In the genomic region with DNA sequence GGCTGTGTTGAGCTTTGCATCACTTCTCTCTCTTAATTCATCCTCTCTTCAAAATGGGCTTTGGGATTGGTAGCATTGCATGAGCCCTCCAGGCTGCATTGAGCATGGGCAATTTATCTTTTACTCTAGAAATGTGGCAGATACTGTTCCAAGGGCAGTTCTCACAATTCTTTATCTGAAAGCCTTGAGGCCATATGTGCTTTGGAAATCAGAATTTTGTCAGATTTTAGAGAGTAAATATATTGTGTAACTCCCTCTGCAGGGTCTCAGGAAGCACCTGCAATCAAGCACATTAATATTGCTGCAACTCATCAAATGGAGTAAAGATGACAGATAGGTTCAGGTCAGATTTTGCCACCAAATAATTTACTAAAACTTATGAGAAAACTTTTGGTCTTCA, we compare ENCODE assay signal across 35 cellular contexts. TPM values are rescaled to one million over a fixed set of nuclear protein-coding genes. Genes with fewer than 3 reads are reported as not detected.
"Had no signal": no experiment of that assay in that cellular context is flagged by ENCODE, and none has a peak within 500 bp of the region (broad histone marks: within the 10 kb centered on the region; RNA-seq: fewer than 3 reads in every experiment).

No MANE protein-coding gene starts in this region.

- ATAC-seq: left colon; natural killer cell; right cardiac atrium; stimulated activated effector memory CD8-positive, alpha-beta T cell treated with anti-CD3 and anti-CD28 coated beads, Interleukin-12 subunit alpha, Interleukin-12 subunit beta, amount 100 ng/mL, for 72 hours; upper lobe of right lung had no signal

- DNase-seq: heart right ventricle; kidney; left colon; left ventricle myocardium inferior; mesendoderm; naive B cell; natural killer cell; nephron progenitor cell; occipital lobe; right cardiac atrium; sigmoid colon; spleen; stimulated activated CD4-positive, alpha-beta T cell treated with anti-CD3 and anti-CD28 coated beads, Interleukin-4, amount 100 ng/mL, for 24 hours; stimulated activated naive CD4-positive, alpha-beta T cell; tibial artery; trophoblast cell; upper lobe of right lung had no signal

- H3K27me3 ChIP-seq: heart right ventricle, hepatocyte, neural progenitor cell, neutrophil, sigmoid colon, spleen, suprapubic skin, tibial artery, upper lobe of right lung had no signal

- H3K4me2 ChIP-seq: hepatocyte, neural progenitor cell had no signal

- H3K9ac ChIP-seq: neural progenitor cell had no signal

- H3K9me3 ChIP-seq: neutrophil had no signal

- H3K4me1 ChIP-seq: neural progenitor cell, sigmoid colon, spleen, suprapubic skin, upper lobe of right lung had no signal

- H3K4me3 ChIP-seq: heart right ventricle, hepatocyte, left ventricle myocardium inferior, lung, neural progenitor cell, sigmoid colon, spleen, suprapubic skin, thoracic aorta, tibial artery, upper lobe of right lung had no signal

- H3K27ac ChIP-seq: hepatocyte, left ventricle myocardium inferior, neural progenitor cell, neutrophil, sigmoid colon, spleen, suprapubic skin, thoracic aorta, tibial artery, upper lobe of right lung had no signal

- FAIRE-seq: islet of Langerhans, kidney, small intestine, urothelium cell line had no signal

- H3K36me3 ChIP-seq: neural progenitor cell, neutrophil, suprapubic skin, thoracic aorta, upper lobe of right lung had no signal

RNA-seq across cellular contexts. Expression of a gene that starts 17.6 kb away (rescaled TPM):
- total RNA-seq: mesothelial cell of epicardium, mononuclear cell, natural killer cell, osteocyte, progenitor cell of endocrine pancreas, pulmonary artery endothelial cell, renal cortical epithelial cell, subcutaneous adipose tissue, thoracic aorta, upper lobe of right lung had no signal

RNA-seq across cellular contexts. Expression of a gene that starts 33.2 kb away (rescaled TPM):
- total RNA-seq: left colon, left ventricle myocardium inferior, lower leg skin, natural killer cell, progenitor cell of endocrine pancreas, sigmoid colon, subcutaneous adipose tissue had no signal
